In genomic region chr21:44858791-44859190, GRCh38 we compare ENCODE assay signal across 26 cellular contexts. TPM values are rescaled to one million over a fixed set of nuclear protein-coding genes. Genes with fewer than 3 reads are reported as not detected.
A peak's percentile ranks its signal among the peaks of the same experiment; 100 is the strongest.
DNase-seq lines count a peak whose midpoint lies in the region; ATAC-seq, FAIRE-seq and TF ChIP-seq lines count a peak whose summit lies in the region.
"Had no signal": no experiment of that assay in that cellular context is flagged by ENCODE, and none has a peak within 500 bp of the region (broad histone marks: within the 10 kb centered on the region; RNA-seq: fewer than 3 reads in every experiment).

No MANE protein-coding gene starts in this region.

- H3K4ac ChIP-seq in trophoblast cell (ENCODE audit: low read depth, low read length), result peak overlapping the region; percentile 9

- no peak overlapping the region for H4K8ac ChIP-seq in trophoblast cell (ENCODE audit: low read depth, low read length)

- TF ChIP-seq CTCF in RWPE1 (conservative IDR thresholded peaks at IDR 0.05; ENCODE audit: low read depth) (no peak), right atrium auricular region (IDR thresholded peaks at IDR 0.05) (no peak)

- POLR2A ChIA-PET in RWPE1 (lab: Yijun Ruan, JAX; ENCODE audit: low non-redundant PET), result no interaction called here

- H2BK5ac ChIP-seq in trophoblast cell (ENCODE audit: low read depth, low read length, poor library complexity), result no peak overlapping the region

- no peak overlapping the region for H3K27ac Mint-ChIP-seq in stimulated activated naive CD8-positive, alpha-beta T cell treated with anti-CD3 and anti-CD28 coated beads, Interleukin-15, amount 100 ng/mL, for 72 hours
- H3K27ac Mint-ChIP-seq: activated CD4-positive, alpha-beta T cell treated with anti-CD3 and anti-CD28 coated beads, Interleukin-2, amount 10 ng/mL, durations not matched to agents 24 days and 14 days; activated naive CD4-positive, alpha-beta T cell treated with anti-CD3 and anti-CD28 coated beads for 36 hours; activated T-cell treated with anti-CD3 and anti-CD28 coated beads, Interleukin-2, amount 50 U/mL, for 72 hours; brain; memory B cell; T-helper 2 cell treated with Interferon-gamma antibody and Interleukin-4, amounts not matched to agents 5 μg/mL and 100 μg/mL, for 36 hours had no signal

- H3K23ac ChIP-seq in trophoblast cell (ENCODE audit: low read length), result no peak overlapping the region

- H2BK120ac ChIP-seq in trophoblast cell (ENCODE audit: insufficient read depth, low read length, poor library complexity), result no peak overlapping the region

- H3K79me2 ChIP-seq in trophoblast cell (ENCODE audit: control insufficient read depth, insufficient read depth, low read length, poor library complexity), result peaks cover 14% of the 10 kb centered on the region

- H2AK5ac ChIP-seq in trophoblast cell (ENCODE audit: low read length), result no peak overlapping the region

- ATAC-seq in GM21737 (IDR thresholded peaks at IDR 0.05; ENCODE audit: unreplicated experiment), result no peak
- no peak for ATAC-seq in stimulated activated naive CD8-positive, alpha-beta T cell treated with anti-CD3 and anti-CD28 coated beads, Interleukin-15, amount 100 ng/mL, for 72 hours
- ATAC-seq: activated T-cell treated with anti-CD3 and anti-CD28 coated beads, Interleukin-2, amount 50 U/mL, for 72 hours; stimulated activated naive CD8-positive, alpha-beta T cell treated with anti-CD3 and anti-CD28 coated beads, Interleukin-15, Interleukin-2, amounts not matched to agents 100 U/mL and 50 U/mL, for 24 hours had no signal

- no peak overlapping the region for H2BK12ac ChIP-seq in trophoblast cell (ENCODE audit: low read length)

- H3K27ac ChIP-seq in BLaER1 treated with 17β-estradiol and CSF1 and Interleukin-3, amounts not matched to agents 10 nM and 100 nM, result no peak overlapping the region
- H3K27ac ChIP-seq in RWPE1, result peak overlapping the region; percentile 20; the same call in 1 of the 2 replicates
- H3K27ac ChIP-seq in right atrium auricular region, result peak overlapping the region; percentile 28 to 76
- H3K27ac ChIP-seq in trophoblast cell (ENCODE audit: low read depth, low read length), result no peak overlapping the region
- H3K27ac ChIP-seq: adrenal gland, epithelial cell of prostate, GM23248, WERI-Rb-1 had no signal

- H3K4me1 Mint-ChIP-seq in stimulated activated naive CD8-positive, alpha-beta T cell treated with anti-CD3 and anti-CD28 coated beads, Interleukin-15, amount 100 ng/mL, for 72 hours, result peaks cover 62% of the 10 kb centered on the region

- H3K9me3 ChIP-seq in BLaER1 treated with 17β-estradiol and CSF1 and Interleukin-3, amounts not matched to agents 10 nM and 100 nM (replicated peaks in 1 of 11), result no peaks in the 10 kb centered on the region
- H3K9me3 ChIP-seq in right atrium auricular region (no peaks in the 10 kb centered on the region), trophoblast cell (ENCODE audit: insufficient read depth, low read depth, low read length) (no peaks in the 10 kb centered on the region)
- H3K9me3 ChIP-seq: adrenal gland had no signal

- DNase-seq in RWPE1 (ENCODE audit: low spot score) (no peak), right atrium auricular region (ENCODE audit: low spot score) (no peak), trophoblast cell (no peak), urothelium cell line (ENCODE audit: low spot score) (no peak), NCI-H2171 treated with DMSO at 0.1 percent for 48 hours (lab: John Stamatoyannopoulos, UW) (no peak)
- no peak for DNase-seq in stimulated activated naive CD8-positive, alpha-beta T cell treated with anti-CD3 and anti-CD28 coated beads, Interleukin-15, amount 100 ng/mL, for 72 hours
- DNase-seq: activated CD4-positive, alpha-beta T cell treated with anti-CD3 and anti-CD28 coated beads, Interleukin-2, amount 10 ng/mL, durations not matched to agents 24 days and 14 days; activated naive CD4-positive, alpha-beta T cell treated with anti-CD3 and anti-CD28 coated beads for 36 hours; activated T-cell treated with anti-CD3 and anti-CD28 coated beads, Interleukin-2, amount 50 U/mL, for 72 hours; adrenal gland; C1 segment of cervical spinal cord; GM23248; kidney glomerular epithelial cell; NCI-H1436; NCI-H2081 treated with DMSO at 0.1 percent for 48 hours; NCI-H446; NCI-H774; stimulated activated naive CD8-positive, alpha-beta T cell treated with anti-CD3 and anti-CD28 coated beads, Interleukin-15, Interleukin-2, amounts not matched to agents 100 U/mL and 50 U/mL, for 24 hours; WERI-Rb-1 had no signal

- peaks cover 0 to 4% (median 0%) of the 10 kb centered on the region in 11 experiments; a peak in 1 of 22 replicates for H3K27me3 ChIP-seq in BLaER1 treated with 17β-estradiol and CSF1 and Interleukin-3, amounts not matched to agents 10 nM and 100 nM
- H3K27me3 ChIP-seq in right atrium auricular region (no peaks in the 10 kb centered on the region), trophoblast cell (ENCODE audit: insufficient read depth, low read length) (no peaks in the 10 kb centered on the region)
- H3K27me3 ChIP-seq: adrenal gland had no signal

- no peak overlapping the region for H4K12ac ChIP-seq in trophoblast cell (ENCODE audit: low read depth, low read length)

- H3K4me2 ChIP-seq in BLaER1 treated with 17β-estradiol and CSF1 and Interleukin-3, amounts not matched to agents 10 nM and 100 nM, result peak overlapping the region; percentile 1 to 98 (median 92); a peak in 18 of 22 replicates
- H3K4me2 ChIP-seq in trophoblast cell (ENCODE audit: low read length), result no peak overlapping the region

- no peak for FAIRE-seq in urothelium cell line (lab: Jason Lieb, UNC)
- FAIRE-seq: D721Med had no signal

- H3K18ac ChIP-seq in trophoblast cell (ENCODE audit: low read length), result no peak overlapping the region

- no peak overlapping the region for H3K4me3 Mint-ChIP-seq in stimulated activated naive CD8-positive, alpha-beta T cell treated with anti-CD3 and anti-CD28 coated beads, Interleukin-15, amount 100 ng/mL, for 72 hours
- H3K4me3 Mint-ChIP-seq: activated CD4-positive, alpha-beta T cell treated with anti-CD3 and anti-CD28 coated beads, Interleukin-2, amount 10 ng/mL, durations not matched to agents 24 days and 14 days; activated naive CD4-positive, alpha-beta T cell treated with anti-CD3 and anti-CD28 coated beads for 36 hours; activated T-cell treated with anti-CD3 and anti-CD28 coated beads, Interleukin-2, amount 50 U/mL, for 72 hours; brain; memory B cell; T-helper 2 cell treated with Interferon-gamma antibody and Interleukin-4, amounts not matched to agents 5 μg/mL and 100 μg/mL, for 36 hours had no signal

- no peak overlapping the region for H3K9ac ChIP-seq in BLaER1 treated with 17β-estradiol and CSF1 and Interleukin-3, amounts not matched to agents 10 nM and 100 nM
- no peak overlapping the region for H3K9ac ChIP-seq in trophoblast cell (ENCODE audit: low read length)
- H3K9ac ChIP-seq: GM23248 had no signal

- H3K27me3 Mint-ChIP-seq in stimulated activated naive CD8-positive, alpha-beta T cell treated with anti-CD3 and anti-CD28 coated beads, Interleukin-15, amount 100 ng/mL, for 72 hours, result no peaks in the 10 kb centered on the region
- H3K27me3 Mint-ChIP-seq: activated CD4-positive, alpha-beta T cell treated with anti-CD3 and anti-CD28 coated beads, Interleukin-2, amount 10 ng/mL, durations not matched to agents 24 days and 14 days; brain; memory B cell had no signal

- no peak overlapping the region for H3K4me3 ChIP-seq in BLaER1 treated with 17β-estradiol and CSF1 and Interleukin-3, amounts not matched to agents 10 nM and 100 nM
- H3K4me3 ChIP-seq in right atrium auricular region (no peak overlapping the region), trophoblast cell (ENCODE audit: low read depth, low read length) (no peak overlapping the region)
- H3K4me3 ChIP-seq: adrenal gland, GM23248 had no signal

- no peaks in the 10 kb centered on the region for H3K79me1 ChIP-seq in trophoblast cell (ENCODE audit: low read length)

- peaks cover 38 to 76% (median 65%) of the 10 kb centered on the region in 10 experiments for H3K4me1 ChIP-seq in BLaER1 treated with 17β-estradiol and CSF1 and Interleukin-3, amounts not matched to agents 10 nM and 100 nM
- peaks cover 0 to 46% of the 10 kb centered on the region in 2 donors for H3K4me1 ChIP-seq in right atrium auricular region
- no peaks in the 10 kb centered on the region for H3K4me1 ChIP-seq in trophoblast cell (ENCODE audit: control insufficient read depth in 1 of 2, insufficient read depth in 2 of 2, low read length in 2 of 2)

- H4K91ac ChIP-seq in trophoblast cell (ENCODE audit: low read depth, low read length), result no peak overlapping the region

- no peak overlapping the region for H3K14ac ChIP-seq in trophoblast cell (ENCODE audit: low read length)

- H3K9me3 Mint-ChIP-seq in stimulated activated naive CD8-positive, alpha-beta T cell treated with anti-CD3 and anti-CD28 coated beads, Interleukin-15, amount 100 ng/mL, for 72 hours, result no peaks in the 10 kb centered on the region
- H3K9me3 Mint-ChIP-seq: activated CD4-positive, alpha-beta T cell treated with anti-CD3 and anti-CD28 coated beads, Interleukin-2, amount 10 ng/mL, durations not matched to agents 24 days and 14 days; activated naive CD4-positive, alpha-beta T cell treated with anti-CD3 and anti-CD28 coated beads for 36 hours; activated T-cell treated with anti-CD3 and anti-CD28 coated beads, Interleukin-2, amount 50 U/mL, for 72 hours; brain; memory B cell; T-helper 2 cell treated with Interferon-gamma antibody and Interleukin-4, amounts not matched to agents 5 μg/mL and 100 μg/mL, for 36 hours had no signal

- peaks cover 64 to 100% (median 85%) of the 10 kb centered on the region in 11 experiments for H3K36me3 ChIP-seq in BLaER1 treated with 17β-estradiol and CSF1 and Interleukin-3, amounts not matched to agents 10 nM and 100 nM
- H3K36me3 ChIP-seq in right atrium auricular region (peaks cover 71% of the 10 kb centered on the region), trophoblast cell (ENCODE audit: control insufficient read depth in 1 of 2, insufficient read depth in 2 of 2, low read length in 2 of 2) (peaks cover 71 to 76% of the 10 kb centered on the region in 2 experiments)

- WGBS in trophoblast cell (ENCODE audit: extremely low coverage, insufficient coverage, insufficient read length), result no CpG with 5 or more reads among the region's 10 CpGs

- no peak overlapping the region for H2AFZ ChIP-seq in trophoblast cell (ENCODE audit: insufficient read depth, low read length, poor library complexity)
- H2AFZ ChIP-seq: GM23248 had no signal

- CTCF ChIA-PET in RWPE1 (lab: Yijun Ruan, JAX), result no interaction called here

- H4K20me1 ChIP-seq in BLaER1 treated with 17β-estradiol and CSF1 and Interleukin-3, amounts not matched to agents 10 nM and 100 nM, result peaks cover 91 to 100% (median 99%) of the 10 kb centered on the region in 11 experiments

RNA-seq across cellular contexts. Expression of gene PTTG1IP, which starts 14.7 kb away (rescaled TPM):
- 100 to 1,000 TPM; 284 to 303 TPM for total RNA-seq in right atrium auricular region
- polyA plus RNA-seq in trophoblast cell (2013), result 258 and 262 TPM in 2 replicates

RNA-seq across cellular contexts. Expression of gene SUMO3, which starts 40.9 kb away (rescaled TPM):
- 10 to 100 TPM; 59.7 to 74.1 TPM for total RNA-seq in right atrium auricular region
- polyA plus RNA-seq in trophoblast cell (2013), result 92.0 and 98.8 TPM in 2 replicates

RNA-seq across cellular contexts. Expression of gene UBE2G2, which starts 57.2 kb away (rescaled TPM):
- 10 to 100 TPM; 47.5 to 52.5 TPM for total RNA-seq in right atrium auricular region
- polyA plus RNA-seq in trophoblast cell (2013), result 31.5 and 32.1 TPM in 2 replicates

Comparison
In these comparisons a context has a peak if more than half of its experiments do, and no peak if none do; other contexts are left out.
1. H3K27ac ChIP-seq: peak in RWPE1 (single experiment) and right atrium auricular region (2 of 2); none in BLaER1 treated with 17β-estradiol and CSF1 and Interleukin-3, amounts not matched to agents 10 nM and 100 nM (0 of 11) and trophoblast cell (single experiment).